In the genomic region with DNA sequence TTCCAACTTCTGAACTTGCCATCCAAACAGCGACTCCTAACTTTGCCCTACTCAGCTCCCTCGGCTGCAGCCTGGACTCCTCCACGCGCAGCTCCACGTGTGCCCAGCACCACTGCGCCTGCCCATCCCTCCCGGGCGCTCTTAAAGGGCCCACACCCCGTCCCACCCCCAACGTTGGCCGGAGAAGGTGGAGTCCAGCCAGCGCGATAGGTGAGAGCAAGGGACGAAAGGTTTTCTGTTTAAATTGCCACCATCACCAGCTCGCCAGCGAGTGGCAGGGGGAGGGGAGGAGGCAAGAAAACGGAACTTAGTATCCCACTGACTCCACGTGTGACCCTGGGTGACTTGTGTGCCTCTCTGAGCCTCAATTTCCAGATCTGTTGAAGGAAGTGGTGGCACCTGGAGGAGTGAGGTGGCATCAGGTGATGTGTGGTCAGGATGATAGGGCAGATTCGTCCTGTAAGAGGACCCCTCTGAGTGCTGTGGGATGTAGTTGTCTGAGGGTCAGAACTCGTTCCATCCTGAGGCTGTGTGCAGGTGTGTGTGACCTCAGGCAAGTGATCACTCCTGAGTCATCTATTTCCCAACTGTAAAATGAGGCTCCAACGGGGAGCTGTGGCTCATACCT, we compare ENCODE assay signal across 13 cellular contexts. TPM values are rescaled to one million over a fixed set of nuclear protein-coding genes. Genes with fewer than 3 reads are reported as not detected.
DNase-seq lines count a peak whose midpoint lies in the region; ATAC-seq and TF ChIP-seq lines count a peak whose summit lies in the region.
"Had no signal": no experiment of that assay in that cellular context is flagged by ENCODE, and none has a peak within 500 bp of the region (broad histone marks: within the 10 kb centered on the region; RNA-seq: fewer than 3 reads in every experiment).

No MANE protein-coding gene starts in this region.

- peak overlapping the region; percentile 8 for H3K27ac ChIP-seq in temporal lobe (ENCODE audit: low read depth, low read length)
- H3K27ac ChIP-seq in neural progenitor cell = no peak overlapping the region

- peaks cover 7% of the 10 kb centered on the region for H3K4me1 ChIP-seq in neural progenitor cell

- intact Hi-C loops in Right ventricle myocardium superior (cut with DNase I) (loop anchor here (5.0 to 10.0 kb wide), 2 partner anchors 56 to 349 kb away; no protein-coding TSS in a partner anchor), cardiac septum (cut with DNase I) (loop anchor here (2.0 to 10.0 kb wide), 2 partner anchors 255 to 349 kb away; no protein-coding TSS in a partner anchor)

- no peak overlapping the region for H3K27ac Mint-ChIP-seq in activated naive CD8-positive, alpha-beta T cell treated with anti-CD3 and anti-CD28 coated beads for 36 hours
- H3K27ac Mint-ChIP-seq in naive thymus-derived CD8-positive, alpha-beta T cell = peak overlapping the region in 1 of 10 donors; percentile 30
- no peak overlapping the region for H3K27ac Mint-ChIP-seq in neural progenitor cell
- H3K27ac Mint-ChIP-seq: CD4-positive, CD25-positive, alpha-beta regulatory T cell had no signal

- no peaks in the 10 kb centered on the region for H3K9me3 Mint-ChIP-seq in activated naive CD8-positive, alpha-beta T cell treated with anti-CD3 and anti-CD28 coated beads for 36 hours
- H3K9me3 Mint-ChIP-seq in naive thymus-derived CD8-positive, alpha-beta T cell = peaks cover 0 to 2% (median 0%) of the 10 kb centered on the region in 9 donors
- H3K9me3 Mint-ChIP-seq in neural progenitor cell = no peaks in the 10 kb centered on the region
- H3K9me3 Mint-ChIP-seq: CD4-positive, CD25-positive, alpha-beta regulatory T cell had no signal

- ATAC-seq in Right ventricle myocardium superior (ENCODE audit: poor library complexity) = peak; percentile 56
- ATAC-seq in naive thymus-derived CD8-positive, alpha-beta T cell = no peak

- H3K27me3 Mint-ChIP-seq in activated naive CD8-positive, alpha-beta T cell treated with anti-CD3 and anti-CD28 coated beads for 36 hours = peaks cover 8% of the 10 kb centered on the region
- peaks cover 0 to 2% (median 0%) of the 10 kb centered on the region in 5 donors for H3K27me3 Mint-ChIP-seq in naive thymus-derived CD8-positive, alpha-beta T cell
- H3K27me3 Mint-ChIP-seq in neural progenitor cell (ENCODE audit: insufficient read depth, low read depth) = peaks cover 7% of the 10 kb centered on the region

- no peaks in the 10 kb centered on the region for H3K79me2 ChIP-seq in neural progenitor cell (ENCODE audit: low read depth)

- no peaks in the 10 kb centered on the region for H3K9me3 ChIP-seq in neural progenitor cell (ENCODE audit: low read depth)

- H2AFZ ChIP-seq in neural progenitor cell (replicated peaks) = no peak overlapping the region

- H3K4me1 Mint-ChIP-seq in activated naive CD8-positive, alpha-beta T cell treated with anti-CD3 and anti-CD28 coated beads for 36 hours = peaks cover 7% of the 10 kb centered on the region
- H3K4me1 Mint-ChIP-seq in naive thymus-derived CD8-positive, alpha-beta T cell = peaks cover 4 to 19% (median 15%) of the 10 kb centered on the region in 4 donors
- peaks cover 7% of the 10 kb centered on the region for H3K4me1 Mint-ChIP-seq in neural progenitor cell

- H4K20me1 ChIP-seq in neural progenitor cell (ENCODE audit: low read depth) = no peaks in the 10 kb centered on the region

- no peaks in the 10 kb centered on the region for H3K36me3 Mint-ChIP-seq in activated naive CD8-positive, alpha-beta T cell treated with anti-CD3 and anti-CD28 coated beads for 36 hours
- no peaks in the 10 kb centered on the region for H3K36me3 Mint-ChIP-seq in naive thymus-derived CD8-positive, alpha-beta T cell
- H3K36me3 Mint-ChIP-seq in neural progenitor cell = no peaks in the 10 kb centered on the region
- H3K36me3 Mint-ChIP-seq: CD4-positive, CD25-positive, alpha-beta regulatory T cell had no signal

- DNase-seq in Right ventricle myocardium superior = peak; percentile 60
- no peak for DNase-seq in cardiac septum (ENCODE audit: low spot score)
- DNase-seq in activated naive CD8-positive, alpha-beta T cell treated with anti-CD3 and anti-CD28 coated beads for 36 hours = no peak
- DNase-seq in left kidney (ENCODE audit: low read depth, low spot score) = peak; percentile 26
- no peak for DNase-seq in naive thymus-derived CD8-positive, alpha-beta T cell
- DNase-seq in neural progenitor cell (ENCODE audit: low spot score) = no peak
- no peak for DNase-seq in NCI-H2196 treated with DMSO at 0.1 percent for 48 hours (lab: John Stamatoyannopoulos, UW; ENCODE audit: unreplicated experiment)
- DNase-seq: activated gamma-delta T cell; CD4-positive, CD25-positive, alpha-beta regulatory T cell; NCI-H187 treated with DMSO at 0.1 percent for 48 hours; stimulated activated CD4-positive, alpha-beta T cell treated with anti-CD3 and anti-CD28 coated beads, Interleukin-2, amount 100 ng/mL, for 48 hours had no signal

- POLR2A ChIA-PET in naive thymus-derived CD8-positive, alpha-beta T cell (lab: Charles Lee) = no interaction called here

- no peak overlapping the region for H3K4me3 ChIP-seq in neural progenitor cell

- no peaks in the 10 kb centered on the region for H3F3A ChIP-seq in neural progenitor cell (ENCODE audit: low read depth)

- H3K9ac ChIP-seq in neural progenitor cell = no peak overlapping the region

- H3K27me3 ChIP-seq in neural progenitor cell = no peaks in the 10 kb centered on the region

- no peaks in the 10 kb centered on the region for H3K36me3 ChIP-seq in neural progenitor cell

- no peak overlapping the region for H3K4me2 ChIP-seq in neural progenitor cell

- H3K4me3 Mint-ChIP-seq in activated naive CD8-positive, alpha-beta T cell treated with anti-CD3 and anti-CD28 coated beads for 36 hours = peak overlapping the region; percentile 55
- H3K4me3 Mint-ChIP-seq in naive thymus-derived CD8-positive, alpha-beta T cell = peak overlapping the region in 3 of 10 donors; percentile 7 to 27 (median 13)
- no peak overlapping the region for H3K4me3 Mint-ChIP-seq in neural progenitor cell

- no peak for TF ChIP-seq CTCF in neural progenitor cell (IDR thresholded peaks at IDR 0.05)

RNA-seq across cellular contexts. Expression of a gene that starts 59.7 kb away (rescaled TPM):
- 0.35 TPM for total RNA-seq in Right ventricle myocardium superior
- total RNA-seq in cardiac septum = 0.46 TPM
- total RNA-seq in activated naive CD8-positive, alpha-beta T cell treated with anti-CD3 and anti-CD28 coated beads for 36 hours = not detected
- 0.25 TPM for total RNA-seq in temporal lobe
- not detected for total RNA-seq in naive thymus-derived CD8-positive, alpha-beta T cell
- polyA plus RNA-seq in naive thymus-derived CD8-positive, alpha-beta T cell = not detected
- 0.56 and 2.8 TPM in 2 replicates for total RNA-seq in neural progenitor cell (ENCODE audit: low replicate concordance)
- total RNA-seq: CD4-positive, CD25-positive, alpha-beta regulatory T cell; T-helper 2 cell treated with Interferon-gamma antibody and Interleukin-4, amounts not matched to agents 100 ng/mL and 5 ng/mL, for 36 hours had no signal
- polyA plus RNA-seq: CD4-positive, CD25-positive, alpha-beta regulatory T cell had no signal

RNA-seq across cellular contexts. Expression of a gene that starts 59.9 kb away (rescaled TPM):
- total RNA-seq in Right ventricle myocardium superior (25.0 TPM), cardiac septum (7.8 TPM), temporal lobe (3.2 TPM), neural progenitor cell (ENCODE audit: low replicate concordance) (2.5 and 10.6 TPM in 2 replicates)
- 1 to 10 TPM; 1.1 to 1.8 TPM for total RNA-seq in activated naive CD8-positive, alpha-beta T cell treated with anti-CD3 and anti-CD28 coated beads for 36 hours
- total RNA-seq in naive thymus-derived CD8-positive, alpha-beta T cell = 1 to 10 TPM; 1.6 TPM
- polyA plus RNA-seq in naive thymus-derived CD8-positive, alpha-beta T cell = under 1 TPM; 0.16 to 0.28 (median 0.22) TPM

Comparison
In these comparisons a context has a peak if more than half of its experiments do, and no peak if none do; other contexts are left out.
1. DNase-seq: peak in Right ventricle myocardium superior (single experiment) and left kidney (single experiment); none in cardiac septum (single experiment), activated naive CD8-positive, alpha-beta T cell treated with anti-CD3 and anti-CD28 coated beads for 36 hours (single experiment), naive thymus-derived CD8-positive, alpha-beta T cell (0 of 10), neural progenitor cell (single experiment) and NCI-H2196 treated with DMSO at 0.1 percent for 48 hours (single experiment).